In the genomic region with DNA sequence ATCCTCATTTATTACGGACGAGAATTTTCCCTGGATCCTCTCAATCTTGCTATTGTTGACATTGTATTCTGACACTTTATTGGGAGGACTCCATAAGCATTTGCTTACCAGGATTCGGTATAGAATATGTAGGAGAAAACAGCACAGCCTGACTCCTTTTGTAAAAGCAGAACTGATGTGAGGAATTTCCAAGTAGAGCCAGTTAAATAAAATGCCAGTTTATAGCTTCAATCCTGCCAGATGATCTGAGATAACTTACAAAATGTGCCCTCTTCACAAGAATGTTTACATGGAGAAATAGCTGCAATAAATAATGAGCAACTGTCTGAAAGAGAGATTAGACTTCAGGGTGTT, we compare ENCODE assay signal across 18 cellular contexts.
DNase-seq lines count a peak whose midpoint lies in the region; ATAC-seq and TF ChIP-seq lines count a peak whose summit lies in the region.
"Had no signal": no experiment of that assay in that cellular context is flagged by ENCODE, and none has a peak within 500 bp of the region (broad histone marks: within the 10 kb centered on the region; RNA-seq: fewer than 3 reads in every experiment).

No MANE protein-coding gene starts in this region.

- BruUV-seq in mammary epithelial cell (replicated peaks; lab: Mats Ljungman, UMichigan) (no TSS peak), MCF 10A (replicated peaks; lab: Mats Ljungman, UMichigan) (no TSS peak)

- dilution Hi-C loops in mammary epithelial cell (cut with HindIII; ENCODE audit: low sequenced_read_pairs) = no loop called here

- in situ Hi-C loops in mammary epithelial cell (cut with MboI; ENCODE audit: low sequenced_read_pairs in 2 of 2) = no loop called here

- CTCF ChIA-PET in mammary epithelial cell (lab: Charles Lee; ENCODE audit: low non-redundant PET) = interaction anchor here (0.6 to 0.7 kb wide), 2 partner anchors 299 to 777 kb away, joined by 3 to 5 read pairs; no protein-coding TSS in a partner anchor
- CTCF ChIA-PET in MCF 10A (lab: Yijun Ruan, JAX) = interaction anchor here (0.6 kb wide), 1 partner anchor 161 kb away, joined by 4 read pairs; no protein-coding TSS in a partner anchor
- CTCF ChIA-PET in activated CD4-positive, alpha-beta T cell treated with anti-CD3 and anti-CD28 coated beads, Interleukin-2, amount 10 ng/mL, durations not matched to agents 7 days and 5 days (lab: Charles Lee) = no interaction called here

- H4K8ac ChIP-seq in mesendoderm (ENCODE audit: low read depth, low read length) = no peak overlapping the region

- H3K4ac ChIP-seq in mesendoderm (ENCODE audit: low read depth, low read length) = no peak overlapping the region

- H3K4me3 ChIP-seq in mammary epithelial cell (replicated peaks in 1 of 3; ENCODE audit: insufficient read depth in 1 of 3, low read depth in 2 of 3, low read length in 3 of 3) = no peak overlapping the region
- H3K4me3 ChIP-seq in mesendoderm (ENCODE audit: low read length) = no peak overlapping the region
- H3K4me3 ChIP-seq in smooth muscle cell = no peak overlapping the region
- no peak overlapping the region for H3K4me3 ChIP-seq in mucosa of descending colon

- H3K79me1 ChIP-seq in mesendoderm (ENCODE audit: low read length) = no peaks in the 10 kb centered on the region

- peak overlapping the region; percentile 5 for H3K4me2 ChIP-seq in mammary epithelial cell (ENCODE audit: insufficient read depth, low read depth, low read length)
- H3K4me2 ChIP-seq in mesendoderm (ENCODE audit: low read length) = no peak overlapping the region
- peak overlapping the region; percentile 70 for H3K4me2 ChIP-seq in smooth muscle cell

- H2BK120ac ChIP-seq in mesendoderm (ENCODE audit: low read depth, low read length) = no peak overlapping the region

- DNase-seq in mammary epithelial cell (no peak), MCF 10A (ENCODE audit: unreplicated experiment) (no peak), mesendoderm (no peak), smooth muscle cell (lab: John Stamatoyannopoulos, UW; ENCODE audit: unreplicated experiment) (no peak), mesenteric fat pad (ENCODE audit: low spot score) (no peak), mucosa of descending colon (no peak)
- no peak for DNase-seq in activated CD4-positive, alpha-beta T cell treated with anti-CD3 and anti-CD28 coated beads, Interleukin-2, amount 10 ng/mL, durations not matched to agents 7 days and 5 days
- DNase-seq: BE2C; CD4-positive, CD25-positive, alpha-beta regulatory T cell; COR-L47; DMS153; GOT3; Kasumi-1; NCI-H1105; NCI-H2081; SHP77 treated with DMSO at 0.1 percent for 48 hours had no signal

- H3K18ac ChIP-seq in mesendoderm (ENCODE audit: low read length) = no peak overlapping the region

- H4K5ac ChIP-seq in mesendoderm (ENCODE audit: low read length) = no peak overlapping the region

- 64% methylated on average over 3 of the region's 3 CpGs for WGBS in mammary epithelial cell (ENCODE audit: low coverage, missing lambda C conversion rate)
- no CpG with 5 or more reads among the region's 3 CpGs for WGBS in mesendoderm (ENCODE audit: extremely low coverage, insufficient coverage, low lambda C conversion rate)
- 6% methylated on average over 3 of the region's 3 CpGs for WGBS in smooth muscle cell (ENCODE audit: low lambda C conversion rate)

- no peaks in the 10 kb centered on the region for H3K4me1 Mint-ChIP-seq in MCF 10A (ENCODE audit: insufficient read depth, unreplicated experiment)
- peaks cover 35% of the 10 kb centered on the region for H3K4me1 Mint-ChIP-seq in brain
- H3K4me1 Mint-ChIP-seq in activated CD4-positive, alpha-beta T cell treated with anti-CD3 and anti-CD28 coated beads, Interleukin-2, amount 10 ng/mL, durations not matched to agents 7 days and 5 days = no peaks in the 10 kb centered on the region
- H3K4me1 Mint-ChIP-seq: CD4-positive, CD25-positive, alpha-beta regulatory T cell; IgD-negative memory B cell had no signal

- H3K79me2 ChIP-seq in mammary epithelial cell (ENCODE audit: insufficient read depth, low read length) (no peaks in the 10 kb centered on the region), mesendoderm (ENCODE audit: control insufficient read depth, insufficient read depth, low read length) (no peaks in the 10 kb centered on the region), smooth muscle cell (ENCODE audit: low read depth) (no peaks in the 10 kb centered on the region)

- H3K9me3 ChIP-seq in mammary epithelial cell (replicated peaks; ENCODE audit: insufficient read depth, low read length) (no peaks in the 10 kb centered on the region), smooth muscle cell (replicated peaks; ENCODE audit: low read depth) (no peaks in the 10 kb centered on the region), mucosa of descending colon (peaks cover 11% of the 10 kb centered on the region)
- H3K9me3 ChIP-seq: BE2C had no signal

- H3K27ac ChIP-seq in mammary epithelial cell (ENCODE audit: insufficient read depth, low read depth, low read length) (peak overlapping the region; percentile 72), mesendoderm (ENCODE audit: low read depth, low read length) (peak overlapping the region; percentile 40), smooth muscle cell (ENCODE audit: low read depth) (peak overlapping the region; percentile 77)

- H3K4me3 Mint-ChIP-seq in MCF 10A (ENCODE audit: unreplicated experiment) (no peak overlapping the region), brain (no peak overlapping the region)
- H3K4me3 Mint-ChIP-seq in activated CD4-positive, alpha-beta T cell treated with anti-CD3 and anti-CD28 coated beads, Interleukin-2, amount 10 ng/mL, durations not matched to agents 7 days and 5 days = no peak overlapping the region
- H3K4me3 Mint-ChIP-seq: CD4-positive, CD25-positive, alpha-beta regulatory T cell; IgD-negative memory B cell had no signal

- H4K20me1 ChIP-seq in mammary epithelial cell (ENCODE audit: insufficient read depth, low read length) = no peaks in the 10 kb centered on the region
- no peaks in the 10 kb centered on the region for H4K20me1 ChIP-seq in smooth muscle cell (ENCODE audit: low read depth)

- no peak for ATAC-seq in mucosa of descending colon

- H3K27ac Mint-ChIP-seq in MCF 10A (ENCODE audit: low read depth, unreplicated experiment) = no peak overlapping the region
- peak overlapping the region in 3 of 5 experiments; percentile 2 to 59 (median 28) for H3K27ac Mint-ChIP-seq in brain
- no peak overlapping the region for H3K27ac Mint-ChIP-seq in activated CD4-positive, alpha-beta T cell treated with anti-CD3 and anti-CD28 coated beads, Interleukin-2, amount 10 ng/mL, durations not matched to agents 7 days and 5 days
- H3K27ac Mint-ChIP-seq: CD4-positive, CD25-positive, alpha-beta regulatory T cell; IgD-negative memory B cell had no signal

- peaks cover 44% of the 10 kb centered on the region for H3F3A ChIP-seq in smooth muscle cell (ENCODE audit: low read depth)

- H3K4me1 ChIP-seq in mammary epithelial cell (ENCODE audit: insufficient read depth, low read length) = peaks cover 22% of the 10 kb centered on the region
- H3K4me1 ChIP-seq in mesendoderm (ENCODE audit: control insufficient read depth, low read depth, low read length) = peaks cover 15% of the 10 kb centered on the region
- peaks cover 26% of the 10 kb centered on the region for H3K4me1 ChIP-seq in smooth muscle cell (ENCODE audit: low read depth)
- H3K4me1 ChIP-seq in mucosa of descending colon (ENCODE audit: low read depth) = no peaks in the 10 kb centered on the region

- H2BK15ac ChIP-seq in mesendoderm (replicated peaks; ENCODE audit: low read depth) = no peak overlapping the region

- no peaks in the 10 kb centered on the region for H3K36me3 ChIP-seq in mammary epithelial cell (ENCODE audit: insufficient read depth, low read length)
- no peaks in the 10 kb centered on the region for H3K36me3 ChIP-seq in mesendoderm (ENCODE audit: control insufficient read depth, insufficient read depth, low read length)
- H3K36me3 ChIP-seq in smooth muscle cell (ENCODE audit: low read depth) = no peaks in the 10 kb centered on the region
- no peaks in the 10 kb centered on the region for H3K36me3 ChIP-seq in mucosa of descending colon (ENCODE audit: low read depth)
- H3K36me3 ChIP-seq: BE2C had no signal

- H3K9me3 Mint-ChIP-seq in MCF 10A (ENCODE audit: unreplicated experiment) (no peaks in the 10 kb centered on the region), brain (peaks cover 0 to 4% (median 0%) of the 10 kb centered on the region in 5 experiments)
- peaks cover 2% of the 10 kb centered on the region for H3K9me3 Mint-ChIP-seq in activated CD4-positive, alpha-beta T cell treated with anti-CD3 and anti-CD28 coated beads, Interleukin-2, amount 10 ng/mL, durations not matched to agents 7 days and 5 days
- H3K9me3 Mint-ChIP-seq: IgD-negative memory B cell had no signal

- peak overlapping the region; percentile 51 for H3K56ac ChIP-seq in mesendoderm (ENCODE audit: low read length)

- POLR2A ChIA-PET in MCF 10A (lab: Yijun Ruan, JAX) = no interaction called here
- POLR2A ChIA-PET in activated CD4-positive, alpha-beta T cell treated with anti-CD3 and anti-CD28 coated beads, Interleukin-2, amount 10 ng/mL, durations not matched to agents 7 days and 5 days (lab: Charles Lee) = no interaction called here

- peak overlapping the region; percentile 66 for H2BK5ac ChIP-seq in mesendoderm (ENCODE audit: low read length)

- intact Hi-C loops in mammary epithelial cell (cut with micrococcal nuclease) = loop anchor here (10.0 kb wide), 1 partner anchor 328 kb away; no protein-coding TSS in a partner anchor
- intact Hi-C loops in MCF 10A (cut with micrococcal nuclease) = no loop called here
- intact Hi-C loops in mucosa of descending colon (cut with DNase I, micrococcal nuclease) = no loop called here

- no peaks in the 10 kb centered on the region for H3K27me3 Mint-ChIP-seq in MCF 10A (ENCODE audit: insufficient read depth, unreplicated experiment)
- no peaks in the 10 kb centered on the region for H3K27me3 Mint-ChIP-seq in brain
- H3K27me3 Mint-ChIP-seq in activated CD4-positive, alpha-beta T cell treated with anti-CD3 and anti-CD28 coated beads, Interleukin-2, amount 10 ng/mL, durations not matched to agents 7 days and 5 days = no peaks in the 10 kb centered on the region
- H3K27me3 Mint-ChIP-seq: CD4-positive, CD25-positive, alpha-beta regulatory T cell had no signal

- H3K27me3 ChIP-seq in mammary epithelial cell (ENCODE audit: insufficient read depth, low read length) (no peaks in the 10 kb centered on the region), mesendoderm (ENCODE audit: insufficient read depth, low read length, poor library complexity) (no peaks in the 10 kb centered on the region), smooth muscle cell (ENCODE audit: low read depth) (no peaks in the 10 kb centered on the region)
- H3K27me3 ChIP-seq: BE2C had no signal

- H3K36me3 Mint-ChIP-seq in MCF 10A (ENCODE audit: insufficient read depth, unreplicated experiment) (no peaks in the 10 kb centered on the region), brain (no peaks in the 10 kb centered on the region)
- H3K36me3 Mint-ChIP-seq in activated CD4-positive, alpha-beta T cell treated with anti-CD3 and anti-CD28 coated beads, Interleukin-2, amount 10 ng/mL, durations not matched to agents 7 days and 5 days (ENCODE audit: low read depth) = no peaks in the 10 kb centered on the region
- H3K36me3 Mint-ChIP-seq: CD4-positive, CD25-positive, alpha-beta regulatory T cell; IgD-negative memory B cell had no signal

- H2AFZ ChIP-seq in mammary epithelial cell (ENCODE audit: low read depth, low read length) (peak overlapping the region; percentile 69), smooth muscle cell (ENCODE audit: low read depth) (peak overlapping the region; percentile 28)

- H2AK5ac ChIP-seq in mesendoderm (ENCODE audit: low read length) = no peak overlapping the region

- no peak overlapping the region for H3K23ac ChIP-seq in mesendoderm (ENCODE audit: low read length)

- H3K9ac ChIP-seq in mammary epithelial cell (ENCODE audit: insufficient read depth, low read length) = no peak overlapping the region
- peak overlapping the region; percentile 45 for H3K9ac ChIP-seq in mesendoderm (ENCODE audit: low read length)
- H3K9ac ChIP-seq in smooth muscle cell (ENCODE audit: low read depth) = peak overlapping the region; percentile 5

- TF ChIP-seq CTCF in mammary epithelial cell (conservative IDR thresholded peaks at IDR 0.05 in 1 of 2, IDR thresholded peaks at IDR 0.05 in 1 of 2; ENCODE audit: extremely low read depth in 1 of 2, insufficient read depth in 1 of 2, low read depth in 1 of 2, low read length in 2 of 2) = no peak
- TF ChIP-seq CTCF in MCF 10A (IDR thresholded peaks at IDR 0.05; ENCODE audit: unreplicated experiment) = no peak
- TF ChIP-seq CTCF in brain (conservative IDR thresholded peaks at IDR 0.05) = no peak
- no peak for TF ChIP-seq CTCF in smooth muscle cell (IDR thresholded peaks at IDR 0.05; ENCODE audit: borderline replicate concordance, insufficient read depth, poor library complexity, severe bottlenecking)
- no peak for TF ChIP-seq CTCF in mucosa of descending colon (IDR thresholded peaks at IDR 0.05)

Comparison
In these comparisons a context has a peak if more than half of its experiments do, and no peak if none do; other contexts are left out.
1. H3K27ac Mint-ChIP-seq: peak in brain (3 of 5); none in MCF 10A (single experiment) and activated CD4-positive, alpha-beta T cell treated with anti-CD3 and anti-CD28 coated beads, Interleukin-2, amount 10 ng/mL, durations not matched to agents 7 days and 5 days (single experiment).
2. Peak in every context shown above with its lines, with median percentiles within 50 percentile points of each other: H3K27ac ChIP-seq.